Comparison of ENCODE assay signal across 23 cellular contexts in the genomic region with DNA sequence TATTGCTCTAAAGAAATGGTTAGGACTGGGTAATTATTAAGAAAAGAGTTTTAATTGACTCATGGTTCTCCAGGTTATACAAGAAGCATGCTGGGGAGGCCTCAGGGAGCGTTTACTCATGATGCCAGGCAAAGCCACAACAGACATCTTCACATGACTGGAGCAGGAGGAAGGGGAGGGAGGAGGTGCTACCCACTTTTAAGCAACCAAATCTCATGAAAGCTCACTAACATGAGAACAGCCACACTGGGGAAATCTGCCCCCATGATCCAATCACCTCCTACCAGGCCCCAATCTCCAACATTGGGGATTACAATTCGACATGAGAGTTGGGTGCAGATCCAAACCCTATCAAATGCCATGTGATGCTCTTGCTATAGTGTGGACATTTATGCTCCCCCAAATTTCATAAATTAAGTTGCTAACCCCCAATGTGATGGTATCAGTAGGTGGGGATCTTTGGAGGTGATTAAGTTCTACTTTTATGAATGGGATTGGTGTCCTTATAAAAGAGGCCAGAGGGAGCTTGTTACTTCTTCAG.
"Had no signal": no experiment of that assay in that cellular context is flagged by ENCODE, and none has a peak within 500 bp of the region (broad histone marks: within the 10 kb centered on the region; RNA-seq: fewer than 3 reads in every experiment).

No MANE protein-coding gene starts in this region.

- DNase-seq: IMR-90, Kasumi-1, KG1, MV-4-11, NCI-H1048, NCI-H1105, NCI-H1417, NCI-H1436 treated with DMSO at 0.1 percent for 48 hours, NCI-H1694, NCI-H187 treated with DMSO at 0.1 percent for 48 hours, NCI-H2029 treated with DMSO at 0.1 percent for 48 hours, NCI-H2171 treated with DMSO at 0.1 percent for 48 hours, NCI-H2227 treated with DMSO at 0.1 percent for 48 hours, NCI-H524, NCI-H526 treated with DMSO at 0.1 percent for 48 hours, NCI-H748 treated with DMSO at 0.1 percent for 48 hours, PC-3, SHP77, SK-N-SH, T-helper 1 cell had no signal

- H3K4me2 ChIP-seq: SK-N-SH had no signal

- H3K9ac ChIP-seq: SK-N-SH had no signal

- H3K9me3 ChIP-seq: SK-N-SH had no signal

- ATAC-seq: HepG2, Panc1, PC-3 had no signal

- H3K27ac ChIP-seq: RWPE1 had no signal
